In genomic region chr11:78800756-78801155, GRCh38 we compare ENCODE assay signal across 14 cellular contexts.
DNase-seq lines count a peak whose midpoint lies in the region; ATAC-seq and TF ChIP-seq lines count a peak whose summit lies in the region.
"Had no signal": no experiment of that assay in that cellular context is flagged by ENCODE, and none has a peak within 500 bp of the region (broad histone marks: within the 10 kb centered on the region; RNA-seq: fewer than 3 reads in every experiment).

No MANE protein-coding gene starts in this region.

- peak overlapping the region; percentile 80 for H4K91ac ChIP-seq in trophoblast cell (ENCODE audit: low read depth, low read length)

- H2AK5ac ChIP-seq in trophoblast cell (ENCODE audit: low read length) = no peak overlapping the region

- no peak overlapping the region for H3K4ac ChIP-seq in trophoblast cell (ENCODE audit: low read depth, low read length)

- H2BK120ac ChIP-seq in trophoblast cell (ENCODE audit: insufficient read depth, low read length, poor library complexity) = no peak overlapping the region

- ATAC-seq in heart left ventricle (no peak), GM21717 (IDR thresholded peaks at IDR 0.05; ENCODE audit: unreplicated experiment) (no peak)

- no peaks in the 10 kb centered on the region for H3K9me3 ChIP-seq in right atrium auricular region
- no peaks in the 10 kb centered on the region for H3K9me3 ChIP-seq in heart left ventricle
- H3K9me3 ChIP-seq in fibroblast of lung (ENCODE audit: control insufficient read depth, insufficient read depth, low read depth, low read length) = no peaks in the 10 kb centered on the region
- peaks cover 2% of the 10 kb centered on the region for H3K9me3 ChIP-seq in trophoblast cell (ENCODE audit: insufficient read depth, low read depth, low read length)
- H3K9me3 ChIP-seq: adrenal gland had no signal

- H3K27me3 ChIP-seq in right atrium auricular region (no peaks in the 10 kb centered on the region), heart left ventricle (no peaks in the 10 kb centered on the region), fibroblast of lung (ENCODE audit: control insufficient read depth, insufficient read depth, low read length) (no peaks in the 10 kb centered on the region), trophoblast cell (ENCODE audit: insufficient read depth, low read length) (no peaks in the 10 kb centered on the region)
- H3K27me3 ChIP-seq: adrenal gland had no signal

- H3K9ac ChIP-seq in fibroblast of lung (ENCODE audit: insufficient read depth, low read length) = no peak overlapping the region
- no peak overlapping the region for H3K9ac ChIP-seq in trophoblast cell (ENCODE audit: low read length)

- H3K4me1 ChIP-seq in right atrium auricular region (peaks cover 0 to 24% of the 10 kb centered on the region in 2 donors), heart left ventricle (peaks cover 0 to 53% (median 22%) of the 10 kb centered on the region in 12 donors), fibroblast of lung (ENCODE audit: control insufficient read depth, extremely low read depth, insufficient read depth, low read length) (peaks cover 47% of the 10 kb centered on the region), trophoblast cell (ENCODE audit: control insufficient read depth in 1 of 2, insufficient read depth in 2 of 2, low read length in 2 of 2) (peaks cover 17 to 26% of the 10 kb centered on the region in 2 experiments)

- H3K4me2 ChIP-seq in fibroblast of lung (ENCODE audit: extremely low read depth, insufficient read depth, low read length) (no peak overlapping the region), trophoblast cell (ENCODE audit: low read length) (no peak overlapping the region)

- TF ChIP-seq CTCF in right atrium auricular region (IDR thresholded peaks at IDR 0.05) (no peak), heart left ventricle (IDR thresholded peaks at IDR 0.05) (no peak), fibroblast of lung (conservative IDR thresholded peaks at IDR 0.05 in 1 of 2, IDR thresholded peaks at IDR 0.05 in 1 of 2; ENCODE audit: low read depth in 1 of 2, low read length in 2 of 2) (no peak)

- intact Hi-C loops in heart left ventricle (cut with DNase I) = loop anchor here in 2 of 10 donors (5.0 to 10.0 kb wide), 2 partner anchors 157 to 274 kb away; no protein-coding TSS in a partner anchor

- H3K79me2 ChIP-seq in fibroblast of lung (ENCODE audit: control insufficient read depth, insufficient read depth, low read length) (no peaks in the 10 kb centered on the region), trophoblast cell (ENCODE audit: control insufficient read depth, insufficient read depth, low read length, poor library complexity) (peaks cover 2% of the 10 kb centered on the region)

- H3K14ac ChIP-seq in trophoblast cell (ENCODE audit: low read length) = no peak overlapping the region

- H3K18ac ChIP-seq in trophoblast cell (ENCODE audit: low read length) = no peak overlapping the region

- DNase-seq in right atrium auricular region (ENCODE audit: low spot score) (no peak), heart left ventricle (no peak), fibroblast of lung (ENCODE audit: low read depth in 2 of 2) (peak; percentile 32 to 54), trophoblast cell (no peak), NK-92 (lab: John Stamatoyannopoulos, UW; ENCODE audit: unreplicated experiment) (no peak), MV-4-11 (lab: John Stamatoyannopoulos, UW) (no peak)
- no peak for DNase-seq in activated CD4-positive, alpha-beta T cell treated with anti-CD3 and anti-CD28 coated beads, Interleukin-2, amount 50 U/mL, for 48 hours
- DNase-seq: activated CD4-positive, alpha-beta T cell treated with anti-CD3 and anti-CD28 coated beads for 4 hours; activated T-cell treated with anti-CD3 and anti-CD28 coated beads, Interleukin-2, amount 50 U/mL, for 4 hours; kidney; naive thymus-derived CD4-positive, alpha-beta T cell; NCI-H526 had no signal

- H2AFZ ChIP-seq in fibroblast of lung (ENCODE audit: low read length) (no peak overlapping the region), trophoblast cell (ENCODE audit: insufficient read depth, low read length, poor library complexity) (no peak overlapping the region)

- no peaks in the 10 kb centered on the region for H4K20me1 ChIP-seq in fibroblast of lung (ENCODE audit: control insufficient read depth, extremely low read depth, insufficient read depth, low read length)

- H3K27ac ChIP-seq in right atrium auricular region (peak overlapping the region; percentile 16 to 73), heart left ventricle (peak overlapping the region in 4 of 12 donors; percentile 15 to 92 (median 49)), fibroblast of lung (ENCODE audit: insufficient read depth, low read length) (peak overlapping the region; percentile 89), trophoblast cell (ENCODE audit: low read depth, low read length) (peak overlapping the region; percentile 62)

- WGBS in heart left ventricle, 4 donors = 94 to 98% (median 96%) methylated on average over 2 of the region's 2 CpGs
- no CpG with 5 or more reads among the region's 2 CpGs for WGBS in trophoblast cell (ENCODE audit: extremely low coverage, insufficient coverage, insufficient read length)

- TF ChIP-seq POLR2A in heart left ventricle (IDR thresholded peaks at IDR 0.05) = no peak

- H2BK12ac ChIP-seq in trophoblast cell (ENCODE audit: low read length) = no peak overlapping the region

- H2BK5ac ChIP-seq in trophoblast cell (ENCODE audit: low read depth, low read length, poor library complexity) = no peak overlapping the region

- no peak overlapping the region for H3K23ac ChIP-seq in trophoblast cell (ENCODE audit: low read length)

- H3K4me3 ChIP-seq in right atrium auricular region (no peak overlapping the region), heart left ventricle (no peak overlapping the region), fibroblast of lung (replicated peaks in 1 of 4; ENCODE audit: control extremely low read depth in 1 of 4, insufficient read depth in 1 of 4, low read depth in 3 of 4, low read length in 4 of 4) (no peak overlapping the region), trophoblast cell (ENCODE audit: low read depth, low read length) (no peak overlapping the region)
- H3K4me3 ChIP-seq: adrenal gland had no signal

- peaks cover 17% of the 10 kb centered on the region for H3K79me1 ChIP-seq in trophoblast cell (ENCODE audit: low read length)

- H3K36me3 ChIP-seq in right atrium auricular region (no peaks in the 10 kb centered on the region), heart left ventricle (no peaks in the 10 kb centered on the region), fibroblast of lung (ENCODE audit: control insufficient read depth, insufficient read depth, low read length) (no peaks in the 10 kb centered on the region), trophoblast cell (ENCODE audit: control insufficient read depth in 1 of 2, insufficient read depth in 2 of 2, low read length in 2 of 2) (peaks cover 4 to 16% of the 10 kb centered on the region in 2 experiments)
- H3K36me3 ChIP-seq: adrenal gland had no signal

- no peak overlapping the region for H4K12ac ChIP-seq in trophoblast cell (ENCODE audit: low read depth, low read length)

- no peak overlapping the region for H4K8ac ChIP-seq in trophoblast cell (ENCODE audit: low read depth, low read length)

Comparison
In these comparisons a context has a peak if more than half of its experiments do, and no peak if none do; other contexts are left out.
1. DNase-seq: peak in fibroblast of lung (2 of 2); none in right atrium auricular region (single experiment), heart left ventricle (0 of 5), trophoblast cell (0 of 2), NK-92 (single experiment), activated CD4-positive, alpha-beta T cell treated with anti-CD3 and anti-CD28 coated beads, Interleukin-2, amount 50 U/mL, for 48 hours (0 of 2) and MV-4-11 (single experiment).